In the genomic region with DNA sequence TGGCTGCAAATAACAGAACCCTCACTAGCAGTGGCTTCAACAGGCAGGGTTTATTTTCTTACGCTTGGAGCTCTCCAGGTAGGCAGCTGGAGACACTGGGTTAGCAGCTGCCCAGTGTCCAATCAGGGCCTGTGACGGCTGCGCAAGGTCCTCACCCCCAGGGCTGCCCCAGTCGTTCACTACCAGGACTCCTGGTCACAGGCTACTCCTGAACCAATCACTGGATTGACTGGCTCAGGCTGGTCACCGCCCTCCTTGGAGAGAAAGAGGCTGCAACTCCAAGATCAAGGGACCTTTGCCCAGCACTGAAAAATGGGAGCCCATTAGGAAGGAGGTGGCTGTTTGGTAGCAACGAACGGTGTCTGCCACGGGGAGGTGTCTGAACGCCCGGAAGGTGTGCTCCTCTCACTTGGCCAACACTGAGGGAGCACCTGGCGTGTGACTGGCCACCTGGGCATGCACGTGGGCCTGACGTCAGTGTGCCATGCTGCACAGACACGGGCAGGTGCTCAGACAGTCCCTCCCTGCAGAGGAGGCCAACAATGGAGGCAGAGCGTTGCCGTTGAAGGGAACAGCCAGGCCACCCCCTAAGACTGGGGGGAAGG, we compare ENCODE assay signal across 1 cellular context.
TF ChIP-seq lines count a peak whose summit lies in the region.

No MANE protein-coding gene starts in this region.

TF ChIP-seq in HepG2, 621 proteins besides CTCF, POLR2A, EP300 and RAD21 (continued from another document):
- TF ChIP-seq CBX2 (IDR thresholded peaks at IDR 0.05; ENCODE audit: low read depth, low read length) (no peak), CBX2 (CRISPR knock-in tag; IDR thresholded peaks at IDR 0.05; ENCODE audit: low read depth) (no peak), ZSCAN25 (CRISPR knock-in tag; IDR thresholded peaks at IDR 0.05) (no peak), HMG20A (CRISPR knock-in tag; IDR thresholded peaks at IDR 0.05; ENCODE audit: borderline replicate concordance) (no peak), FOSL2 (CRISPR knock-in tag; IDR thresholded peaks at IDR 0.05) (no peak), ZNF124 (CRISPR knock-in tag; IDR thresholded peaks at IDR 0.05) (no peak), ZNF619 (CRISPR knock-in tag; IDR thresholded peaks at IDR 0.05) (no peak), SMAD1 (CRISPR knock-in tag; IDR thresholded peaks at IDR 0.05; ENCODE audit: borderline replicate concordance, low read depth) (no peak), RFX1 (IDR thresholded peaks at IDR 0.05) (no peak), SKI (IDR thresholded peaks at IDR 0.05; ENCODE audit: partially characterized antibody) (no peak), ZNF484 (CRISPR knock-in tag; IDR thresholded peaks at IDR 0.05; ENCODE audit: borderline replicate concordance, low read depth) (no peak), GTF2F1 (IDR thresholded peaks at IDR 0.05; ENCODE audit: low read length) (no peak), ZNF333 (CRISPR knock-in tag; IDR thresholded peaks at IDR 0.05; ENCODE audit: borderline replicate concordance) (0 out of 2 replicates have a peak, but pooled peaks have one; percentile 38), SYNCRIP (IDR thresholded peaks at IDR 0.05; ENCODE audit: insufficient read depth, low read depth, low read length) (no peak), SP1 (IDR thresholded peaks at IDR 0.05) (no peak), SP1 (CRISPR knock-in tag; IDR thresholded peaks at IDR 0.05) (no peak), SOX6 (IDR thresholded peaks at IDR 0.05) (no peak), SOX6 (CRISPR knock-in tag; IDR thresholded peaks at IDR 0.05) (no peak; the same call in 1 of the 2 replicates), NFYB (CRISPR knock-in tag; IDR thresholded peaks at IDR 0.05) (peak; percentile 65), ZNF672 (CRISPR knock-in tag; IDR thresholded peaks at IDR 0.05) (no peak), STAG1 (CRISPR knock-in tag; IDR thresholded peaks at IDR 0.05) (peak; percentile 32), NR2F1 (CRISPR knock-in tag; IDR thresholded peaks at IDR 0.05) (no peak), DMAP1 (CRISPR knock-in tag; IDR thresholded peaks at IDR 0.05) (peak; percentile 42; the same call in 1 of the 2 replicates), SALL2 (CRISPR knock-in tag; IDR thresholded peaks at IDR 0.05) (no peak), ZNF547 (CRISPR knock-in tag; IDR thresholded peaks at IDR 0.05) (no peak), FOXA3 (CRISPR knock-in tag; IDR thresholded peaks at IDR 0.05) (no peak; the same call in 1 of the 2 replicates), JUN (CRISPR knock-in tag; IDR thresholded peaks at IDR 0.05) (no peak; the same call in 1 of the 2 replicates), NR2F6 (IDR thresholded peaks at IDR 0.05) (no peak), NR2F6 (CRISPR knock-in tag; IDR thresholded peaks at IDR 0.05) (peak; percentile 29; the same call in 1 of the 2 replicates), HCFC1 (IDR thresholded peaks at IDR 0.05; ENCODE audit: low read depth, low read length) (no peak), ZNF768 (CRISPR knock-in tag; IDR thresholded peaks at IDR 0.05) (0 out of 2 replicates have a peak, but pooled peaks have one; percentile 31), IKZF1 (IDR thresholded peaks at IDR 0.05) (no peak), ZNF557 (CRISPR knock-in tag; IDR thresholded peaks at IDR 0.05) (no peak), KMT2B (CRISPR knock-in tag; IDR thresholded peaks at IDR 0.05) (no peak), ZNF577 (CRISPR knock-in tag; IDR thresholded peaks at IDR 0.05; ENCODE audit: borderline replicate concordance, low read depth) (no peak), CREM (IDR thresholded peaks at IDR 0.05) (peak; percentile 59; the same call in 1 of the 2 replicates), CREM (CRISPR knock-in tag; IDR thresholded peaks at IDR 0.05) (no peak), KLF13 (CRISPR knock-in tag; IDR thresholded peaks at IDR 0.05) (no peak), PAWR (CRISPR knock-in tag; IDR thresholded peaks at IDR 0.05; ENCODE audit: borderline replicate concordance) (no peak), POGZ (CRISPR knock-in tag; IDR thresholded peaks at IDR 0.05) (no peak), MEIS2 (CRISPR knock-in tag; IDR thresholded peaks at IDR 0.05) (no peak), ZNF615 (CRISPR knock-in tag; IDR thresholded peaks at IDR 0.05; ENCODE audit: borderline replicate concordance) (no peak)
- TF ChIP-seq, protein P1, sequence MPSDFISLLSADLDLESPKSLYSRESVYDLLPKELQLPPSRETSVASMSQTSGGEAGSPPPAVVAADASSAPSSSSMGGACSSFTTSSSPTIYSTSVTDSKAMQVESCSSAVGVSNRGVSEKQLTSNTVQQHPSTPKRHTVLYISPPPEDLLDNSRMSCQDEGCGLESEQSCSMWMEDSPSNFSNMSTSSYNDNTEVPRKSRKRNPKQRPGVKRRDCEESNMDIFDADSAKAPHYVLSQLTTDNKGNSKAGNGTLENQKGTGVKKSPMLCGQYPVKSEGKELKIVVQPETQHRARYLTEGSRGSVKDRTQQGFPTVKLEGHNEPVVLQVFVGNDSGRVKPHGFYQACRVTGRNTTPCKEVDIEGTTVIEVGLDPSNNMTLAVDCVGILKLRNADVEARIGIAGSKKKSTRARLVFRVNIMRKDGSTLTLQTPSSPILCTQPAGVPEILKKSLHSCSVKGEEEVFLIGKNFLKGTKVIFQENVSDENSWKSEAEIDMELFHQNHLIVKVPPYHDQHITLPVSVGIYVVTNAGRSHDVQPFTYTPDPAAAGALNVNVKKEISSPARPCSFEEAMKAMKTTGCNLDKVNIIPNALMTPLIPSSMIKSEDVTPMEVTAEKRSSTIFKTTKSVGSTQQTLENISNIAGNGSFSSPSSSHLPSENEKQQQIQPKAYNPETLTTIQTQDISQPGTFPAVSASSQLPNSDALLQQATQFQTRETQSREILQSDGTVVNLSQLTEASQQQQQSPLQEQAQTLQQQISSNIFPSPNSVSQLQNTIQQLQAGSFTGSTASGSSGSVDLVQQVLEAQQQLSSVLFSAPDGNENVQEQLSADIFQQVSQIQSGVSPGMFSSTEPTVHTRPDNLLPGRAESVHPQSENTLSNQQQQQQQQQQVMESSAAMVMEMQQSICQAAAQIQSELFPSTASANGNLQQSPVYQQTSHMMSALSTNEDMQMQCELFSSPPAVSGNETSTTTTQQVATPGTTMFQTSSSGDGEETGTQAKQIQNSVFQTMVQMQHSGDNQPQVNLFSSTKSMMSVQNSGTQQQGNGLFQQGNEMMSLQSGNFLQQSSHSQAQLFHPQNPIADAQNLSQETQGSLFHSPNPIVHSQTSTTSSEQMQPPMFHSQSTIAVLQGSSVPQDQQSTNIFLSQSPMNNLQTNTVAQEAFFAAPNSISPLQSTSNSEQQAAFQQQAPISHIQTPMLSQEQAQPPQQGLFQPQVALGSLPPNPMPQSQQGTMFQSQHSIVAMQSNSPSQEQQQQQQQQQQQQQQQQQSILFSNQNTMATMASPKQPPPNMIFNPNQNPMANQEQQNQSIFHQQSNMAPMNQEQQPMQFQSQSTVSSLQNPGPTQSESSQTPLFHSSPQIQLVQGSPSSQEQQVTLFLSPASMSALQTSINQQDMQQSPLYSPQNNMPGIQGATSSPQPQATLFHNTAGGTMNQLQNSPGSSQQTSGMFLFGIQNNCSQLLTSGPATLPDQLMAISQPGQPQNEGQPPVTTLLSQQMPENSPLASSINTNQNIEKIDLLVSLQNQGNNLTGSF (CRISPR knock-in tag; IDR thresholded peaks at IDR 0.05) = 0 out of 2 replicates have a peak, but pooled peaks have one; percentile 33
- TF ChIP-seq, protein P2, sequence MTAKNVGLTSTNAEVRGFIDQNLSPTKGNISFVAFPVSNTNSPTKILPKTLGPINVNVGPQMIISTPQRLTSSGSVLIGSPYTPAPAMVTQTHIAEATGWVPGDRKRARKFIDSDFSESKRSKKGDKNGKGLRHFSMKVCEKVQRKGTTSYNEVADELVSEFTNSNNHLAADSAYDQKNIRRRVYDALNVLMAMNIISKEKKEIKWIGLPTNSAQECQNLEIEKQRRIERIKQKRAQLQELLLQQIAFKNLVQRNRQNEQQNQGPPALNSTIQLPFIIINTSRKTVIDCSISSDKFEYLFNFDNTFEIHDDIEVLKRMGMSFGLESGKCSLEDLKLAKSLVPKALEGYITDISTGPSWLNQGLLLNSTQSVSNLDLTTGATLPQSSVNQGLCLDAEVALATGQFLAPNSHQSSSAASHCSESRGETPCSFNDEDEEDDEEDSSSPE (CRISPR knock-in tag; IDR thresholded peaks at IDR 0.05) = no peak
- TF ChIP-seq, protein P3, sequence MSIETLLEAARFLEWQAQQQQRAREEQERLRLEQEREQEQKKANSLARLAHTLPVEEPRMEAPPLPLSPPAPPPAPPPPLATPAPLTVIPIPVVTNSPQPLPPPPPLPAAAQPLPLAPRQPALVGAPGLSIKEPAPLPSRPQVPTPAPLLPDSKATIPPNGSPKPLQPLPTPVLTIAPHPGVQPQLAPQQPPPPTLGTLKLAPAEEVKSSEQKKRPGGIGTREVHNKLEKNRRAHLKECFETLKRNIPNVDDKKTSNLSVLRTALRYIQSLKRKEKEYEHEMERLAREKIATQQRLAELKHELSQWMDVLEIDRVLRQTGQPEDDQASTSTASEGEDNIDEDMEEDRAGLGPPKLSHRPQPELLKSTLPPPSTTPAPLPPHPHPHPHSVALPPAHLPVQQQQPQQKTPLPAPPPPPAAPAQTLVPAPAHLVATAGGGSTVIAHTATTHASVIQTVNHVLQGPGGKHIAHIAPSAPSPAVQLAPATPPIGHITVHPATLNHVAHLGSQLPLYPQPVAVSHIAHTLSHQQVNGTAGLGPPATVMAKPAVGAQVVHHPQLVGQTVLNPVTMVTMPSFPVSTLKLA (IDR thresholded peaks at IDR 0.05) = peak; percentile 55
- TF ChIP-seq, protein P4, sequence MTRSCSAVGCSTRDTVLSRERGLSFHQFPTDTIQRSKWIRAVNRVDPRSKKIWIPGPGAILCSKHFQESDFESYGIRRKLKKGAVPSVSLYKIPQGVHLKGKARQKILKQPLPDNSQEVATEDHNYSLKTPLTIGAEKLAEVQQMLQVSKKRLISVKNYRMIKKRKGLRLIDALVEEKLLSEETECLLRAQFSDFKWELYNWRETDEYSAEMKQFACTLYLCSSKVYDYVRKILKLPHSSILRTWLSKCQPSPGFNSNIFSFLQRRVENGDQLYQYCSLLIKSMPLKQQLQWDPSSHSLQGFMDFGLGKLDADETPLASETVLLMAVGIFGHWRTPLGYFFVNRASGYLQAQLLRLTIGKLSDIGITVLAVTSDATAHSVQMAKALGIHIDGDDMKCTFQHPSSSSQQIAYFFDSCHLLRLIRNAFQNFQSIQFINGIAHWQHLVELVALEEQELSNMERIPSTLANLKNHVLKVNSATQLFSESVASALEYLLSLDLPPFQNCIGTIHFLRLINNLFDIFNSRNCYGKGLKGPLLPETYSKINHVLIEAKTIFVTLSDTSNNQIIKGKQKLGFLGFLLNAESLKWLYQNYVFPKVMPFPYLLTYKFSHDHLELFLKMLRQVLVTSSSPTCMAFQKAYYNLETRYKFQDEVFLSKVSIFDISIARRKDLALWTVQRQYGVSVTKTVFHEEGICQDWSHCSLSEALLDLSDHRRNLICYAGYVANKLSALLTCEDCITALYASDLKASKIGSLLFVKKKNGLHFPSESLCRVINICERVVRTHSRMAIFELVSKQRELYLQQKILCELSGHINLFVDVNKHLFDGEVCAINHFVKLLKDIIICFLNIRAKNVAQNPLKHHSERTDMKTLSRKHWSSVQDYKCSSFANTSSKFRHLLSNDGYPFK (CRISPR knock-in tag; IDR thresholded peaks at IDR 0.05; ENCODE audit: borderline replicate concordance) = peak; percentile 64; the same call in 1 of the 2 replicates
- TF ChIP-seq, protein P5, sequence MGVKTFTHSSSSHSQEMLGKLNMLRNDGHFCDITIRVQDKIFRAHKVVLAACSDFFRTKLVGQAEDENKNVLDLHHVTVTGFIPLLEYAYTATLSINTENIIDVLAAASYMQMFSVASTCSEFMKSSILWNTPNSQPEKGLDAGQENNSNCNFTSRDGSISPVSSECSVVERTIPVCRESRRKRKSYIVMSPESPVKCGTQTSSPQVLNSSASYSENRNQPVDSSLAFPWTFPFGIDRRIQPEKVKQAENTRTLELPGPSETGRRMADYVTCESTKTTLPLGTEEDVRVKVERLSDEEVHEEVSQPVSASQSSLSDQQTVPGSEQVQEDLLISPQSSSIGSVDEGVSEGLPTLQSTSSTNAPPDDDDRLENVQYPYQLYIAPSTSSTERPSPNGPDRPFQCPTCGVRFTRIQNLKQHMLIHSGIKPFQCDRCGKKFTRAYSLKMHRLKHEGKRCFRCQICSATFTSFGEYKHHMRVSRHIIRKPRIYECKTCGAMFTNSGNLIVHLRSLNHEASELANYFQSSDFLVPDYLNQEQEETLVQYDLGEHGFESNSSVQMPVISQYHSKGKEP (CRISPR knock-in tag; IDR thresholded peaks at IDR 0.05) = no peak
- TF ChIP-seq, protein P6, sequence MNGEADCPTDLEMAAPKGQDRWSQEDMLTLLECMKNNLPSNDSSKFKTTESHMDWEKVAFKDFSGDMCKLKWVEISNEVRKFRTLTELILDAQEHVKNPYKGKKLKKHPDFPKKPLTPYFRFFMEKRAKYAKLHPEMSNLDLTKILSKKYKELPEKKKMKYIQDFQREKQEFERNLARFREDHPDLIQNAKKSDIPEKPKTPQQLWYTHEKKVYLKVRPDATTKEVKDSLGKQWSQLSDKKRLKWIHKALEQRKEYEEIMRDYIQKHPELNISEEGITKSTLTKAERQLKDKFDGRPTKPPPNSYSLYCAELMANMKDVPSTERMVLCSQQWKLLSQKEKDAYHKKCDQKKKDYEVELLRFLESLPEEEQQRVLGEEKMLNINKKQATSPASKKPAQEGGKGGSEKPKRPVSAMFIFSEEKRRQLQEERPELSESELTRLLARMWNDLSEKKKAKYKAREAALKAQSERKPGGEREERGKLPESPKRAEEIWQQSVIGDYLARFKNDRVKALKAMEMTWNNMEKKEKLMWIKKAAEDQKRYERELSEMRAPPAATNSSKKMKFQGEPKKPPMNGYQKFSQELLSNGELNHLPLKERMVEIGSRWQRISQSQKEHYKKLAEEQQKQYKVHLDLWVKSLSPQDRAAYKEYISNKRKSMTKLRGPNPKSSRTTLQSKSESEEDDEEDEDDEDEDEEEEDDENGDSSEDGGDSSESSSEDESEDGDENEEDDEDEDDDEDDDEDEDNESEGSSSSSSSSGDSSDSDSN (CRISPR knock-in tag; IDR thresholded peaks at IDR 0.05) = peak; percentile 13; the same call in 1 of the 2 replicates
- TF ChIP-seq, protein P7, sequence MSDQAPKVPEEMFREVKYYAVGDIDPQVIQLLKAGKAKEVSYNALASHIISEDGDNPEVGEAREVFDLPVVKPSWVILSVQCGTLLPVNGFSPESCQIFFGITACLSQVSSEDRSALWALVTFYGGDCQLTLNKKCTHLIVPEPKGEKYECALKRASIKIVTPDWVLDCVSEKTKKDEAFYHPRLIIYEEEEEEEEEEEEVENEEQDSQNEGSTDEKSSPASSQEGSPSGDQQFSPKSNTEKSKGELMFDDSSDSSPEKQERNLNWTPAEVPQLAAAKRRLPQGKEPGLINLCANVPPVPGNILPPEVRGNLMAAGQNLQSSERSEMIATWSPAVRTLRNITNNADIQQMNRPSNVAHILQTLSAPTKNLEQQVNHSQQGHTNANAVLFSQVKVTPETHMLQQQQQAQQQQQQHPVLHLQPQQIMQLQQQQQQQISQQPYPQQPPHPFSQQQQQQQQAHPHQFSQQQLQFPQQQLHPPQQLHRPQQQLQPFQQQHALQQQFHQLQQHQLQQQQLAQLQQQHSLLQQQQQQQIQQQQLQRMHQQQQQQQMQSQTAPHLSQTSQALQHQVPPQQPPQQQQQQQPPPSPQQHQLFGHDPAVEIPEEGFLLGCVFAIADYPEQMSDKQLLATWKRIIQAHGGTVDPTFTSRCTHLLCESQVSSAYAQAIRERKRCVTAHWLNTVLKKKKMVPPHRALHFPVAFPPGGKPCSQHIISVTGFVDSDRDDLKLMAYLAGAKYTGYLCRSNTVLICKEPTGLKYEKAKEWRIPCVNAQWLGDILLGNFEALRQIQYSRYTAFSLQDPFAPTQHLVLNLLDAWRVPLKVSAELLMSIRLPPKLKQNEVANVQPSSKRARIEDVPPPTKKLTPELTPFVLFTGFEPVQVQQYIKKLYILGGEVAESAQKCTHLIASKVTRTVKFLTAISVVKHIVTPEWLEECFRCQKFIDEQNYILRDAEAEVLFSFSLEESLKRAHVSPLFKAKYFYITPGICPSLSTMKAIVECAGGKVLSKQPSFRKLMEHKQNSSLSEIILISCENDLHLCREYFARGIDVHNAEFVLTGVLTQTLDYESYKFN (CRISPR knock-in tag; conservative IDR thresholded peaks at IDR 0.05) = no peak; the same call in 1 of the 2 replicates
TF ChIP-seq in HepG2: peak in this region for 90.
